21 cellular contexts compared by ENCODE assay signal in the genomic region with DNA sequence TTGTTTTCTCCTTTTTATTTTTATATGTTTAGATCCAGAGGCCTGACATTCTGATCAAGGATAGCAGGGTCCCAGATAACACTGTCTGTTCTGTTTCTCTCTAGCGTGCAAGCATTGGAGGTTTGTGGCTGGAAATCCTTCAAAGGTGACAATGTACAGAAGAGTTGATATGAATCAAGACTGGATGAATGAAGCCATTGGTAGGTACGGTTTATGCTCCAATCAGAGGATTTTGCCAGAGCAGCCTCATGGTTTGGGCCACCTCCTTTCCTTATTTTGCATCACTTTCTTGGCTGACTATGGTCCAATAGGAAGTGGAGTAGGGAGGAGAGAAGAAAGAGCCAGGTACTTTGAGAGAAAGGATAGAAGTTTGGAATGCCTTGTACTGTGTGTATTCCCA.
DNase-seq lines count a peak whose midpoint lies in the region; ATAC-seq, FAIRE-seq and TF ChIP-seq lines count a peak whose summit lies in the region.
"Had no signal": no experiment of that assay in that cellular context is flagged by ENCODE, and none has a peak within 500 bp of the region (broad histone marks: within the 10 kb centered on the region; RNA-seq: fewer than 3 reads in every experiment).

No MANE protein-coding gene starts in this region.

- H3K27me3 ChIP-seq in right atrium auricular region (no peaks in the 10 kb centered on the region), astrocyte (ENCODE audit: insufficient read depth, low read length) (no peaks in the 10 kb centered on the region), foreskin keratinocyte (no peaks in the 10 kb centered on the region)

- H3K4me1 ChIP-seq in right atrium auricular region (peaks cover 0 to 17% of the 10 kb centered on the region in 2 donors), astrocyte (ENCODE audit: insufficient read depth, low read length) (peaks cover 7% of the 10 kb centered on the region), foreskin keratinocyte (peaks cover 27% of the 10 kb centered on the region)

- H3K27me3 Mint-ChIP-seq in astrocyte (ENCODE audit: low read depth, unreplicated experiment) = no peaks in the 10 kb centered on the region
- H3K27me3 Mint-ChIP-seq: CD4-positive, alpha-beta memory T cell had no signal

- H3K4me3 ChIP-seq in right atrium auricular region = no peak overlapping the region
- H3K4me3 ChIP-seq in astrocyte (ENCODE audit: insufficient read depth, low read depth, low read length) = no peak overlapping the region
- H3K4me3 ChIP-seq: A549 had no signal

- DNase-seq in right atrium auricular region (ENCODE audit: low spot score) (no peak), Right ventricle myocardium superior (no peak), astrocyte (ENCODE audit: low read depth) (no peak), foreskin keratinocyte (no peak), COLO668 (lab: John Stamatoyannopoulos, UW; ENCODE audit: unreplicated experiment) (no peak), SKM-1 treated with dmso at 0.1 percent for 144 hours (lab: John Stamatoyannopoulos, UW; ENCODE audit: unreplicated experiment) (no peak), GM12892 (ENCODE audit: insufficient read length) (no peak)
- DNase-seq: CD4-positive, alpha-beta memory T cell; GOT3; Kasumi-1; NCI-H1092 treated with DMSO at 0.1 percent for 48 hours; NCI-H146; NCI-H2081; NCI-H2171 treated with DMSO at 0.1 percent for 48 hours; NCI-H510A; NCI-H748 treated with DMSO at 0.1 percent for 48 hours; SIG-M5 had no signal

- no peaks in the 10 kb centered on the region for H3K36me3 ChIP-seq in right atrium auricular region
- H3K36me3 ChIP-seq in astrocyte (ENCODE audit: insufficient read depth, low read length) = no peaks in the 10 kb centered on the region

- H3K79me2 ChIP-seq in astrocyte (ENCODE audit: insufficient read depth, low read length) = no peaks in the 10 kb centered on the region

- H3K27ac ChIP-seq in right atrium auricular region (peak overlapping the region; percentile 45 to 52), astrocyte (ENCODE audit: low read depth, low read length) (no peak overlapping the region), foreskin keratinocyte (peak overlapping the region; percentile 58)
- H3K27ac ChIP-seq: A549 had no signal

- no peak overlapping the region for H3K4me3 Mint-ChIP-seq in astrocyte (ENCODE audit: unreplicated experiment)
- H3K4me3 Mint-ChIP-seq: CD4-positive, alpha-beta memory T cell had no signal

- peak overlapping the region; percentile 26 for H3K27ac Mint-ChIP-seq in astrocyte (ENCODE audit: unreplicated experiment)
- H3K27ac Mint-ChIP-seq: CD4-positive, alpha-beta memory T cell had no signal

- intact Hi-C loops in Right ventricle myocardium superior (cut with DNase I) = no loop called here

- no peak for TF ChIP-seq POLR2A in GM12892 (IDR thresholded peaks at IDR 0.05; ENCODE audit: low read depth, low read length)

- peaks cover 14% of the 10 kb centered on the region for H3K4me1 Mint-ChIP-seq in astrocyte (ENCODE audit: low read depth, unreplicated experiment)
- H3K4me1 Mint-ChIP-seq: CD4-positive, alpha-beta memory T cell had no signal

- H3K9me3 ChIP-seq in right atrium auricular region (no peaks in the 10 kb centered on the region), astrocyte (ENCODE audit: insufficient read depth, low read depth, low read length) (no peaks in the 10 kb centered on the region)
- H3K9me3 ChIP-seq: A549 had no signal

- H3K9ac ChIP-seq in astrocyte (ENCODE audit: low read length) = no peak overlapping the region

- H3K36me3 Mint-ChIP-seq in astrocyte (ENCODE audit: low read depth, unreplicated experiment) = no peaks in the 10 kb centered on the region
- H3K36me3 Mint-ChIP-seq: CD4-positive, alpha-beta memory T cell had no signal

- H3K4me2 ChIP-seq in astrocyte (ENCODE audit: low read length) = no peak overlapping the region
- H3K4me2 ChIP-seq: A549 had no signal

- no peak for FAIRE-seq in astrocyte (lab: Jason Lieb, UNC)
- FAIRE-seq in GM12892 (lab: Jason Lieb, UNC) = no peak
- FAIRE-seq: D721Med, HTR-8/SVneo had no signal

- ATAC-seq in Right ventricle myocardium superior (ENCODE audit: poor library complexity) (no peak), foreskin keratinocyte (peak; percentile 20)
- ATAC-seq: A549, HCT116 had no signal

- H2AFZ ChIP-seq in astrocyte (ENCODE audit: low read depth, low read length) = no peak overlapping the region

- no peaks in the 10 kb centered on the region for H4K20me1 ChIP-seq in astrocyte (ENCODE audit: insufficient read depth, low read length)

- H3K9me3 Mint-ChIP-seq in astrocyte (ENCODE audit: unreplicated experiment) = no peaks in the 10 kb centered on the region

- TF ChIP-seq CTCF in right atrium auricular region (IDR thresholded peaks at IDR 0.05) (no peak), astrocyte (IDR thresholded peaks at IDR 0.05; ENCODE audit: insufficient read depth, low read depth, low read length) (no peak), foreskin keratinocyte (conservative IDR thresholded peaks at IDR 0.05) (no peak)
